17 cellular contexts compared by ENCODE assay signal in the genomic region with DNA sequence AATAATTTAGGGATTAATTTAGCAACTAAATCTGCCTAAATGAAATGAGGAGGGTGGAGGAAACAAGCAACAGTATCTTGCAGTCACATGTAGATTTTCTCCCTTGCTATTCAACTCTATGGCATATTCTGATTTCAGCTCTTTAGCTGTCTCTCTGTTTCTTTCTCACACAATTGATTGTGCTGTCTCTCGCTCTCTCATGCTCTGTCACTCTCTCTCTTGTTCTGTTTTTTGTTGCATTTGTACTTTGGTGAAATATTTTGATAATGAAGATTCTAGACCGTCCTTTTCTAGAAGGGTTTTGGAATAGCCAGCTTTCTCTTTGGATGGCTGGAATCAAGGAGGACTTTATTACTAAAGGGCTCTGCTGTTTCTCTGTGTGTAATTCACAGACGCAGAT.
DNase-seq lines count a peak whose midpoint lies in the region; ATAC-seq and TF ChIP-seq lines count a peak whose summit lies in the region.
"Had no signal": no experiment of that assay in that cellular context is flagged by ENCODE, and none has a peak within 500 bp of the region (broad histone marks: within the 10 kb centered on the region; RNA-seq: fewer than 3 reads in every experiment).

No MANE protein-coding gene starts in this region.

- no peaks in the 10 kb centered on the region for H3K27me3 Mint-ChIP-seq in activated T-helper 17 cell treated with anti-CD3 and anti-CD28 coated beads, Interleukin-2, amount 50 U/mL, for 72 hours
- no peaks in the 10 kb centered on the region for H3K27me3 Mint-ChIP-seq in neural crest cell (ENCODE audit: low read depth)
- H3K27me3 Mint-ChIP-seq in activated CD4-positive, alpha-beta T cell treated with anti-CD3 and anti-CD28 coated beads for 36 hours: no peaks in the 10 kb centered on the region
- H3K27me3 Mint-ChIP-seq: CD4-positive, alpha-beta memory T cell had no signal

- CTCF ChIA-PET in activated CD4-positive, alpha-beta T cell treated with anti-CD3 and anti-CD28 coated beads for 36 hours (lab: Charles Lee): no interaction called here

- POLR2A ChIA-PET in activated CD4-positive, alpha-beta T cell treated with anti-CD3 and anti-CD28 coated beads for 36 hours (lab: Charles Lee): no interaction called here

- no peak for TF ChIP-seq CTCF in neural crest cell (conservative IDR thresholded peaks at IDR 0.05)

- intact Hi-C loops in activated CD4-positive, alpha-beta T cell treated with anti-CD3 and anti-CD28 coated beads for 36 hours (cut with DNase I, micrococcal nuclease): no loop called here

- H3K9me3 Mint-ChIP-seq in activated T-helper 17 cell treated with anti-CD3 and anti-CD28 coated beads, Interleukin-2, amount 50 U/mL, for 72 hours: no peaks in the 10 kb centered on the region
- H3K9me3 Mint-ChIP-seq in neural crest cell: peaks cover 5% of the 10 kb centered on the region
- peaks cover 6% of the 10 kb centered on the region for H3K9me3 Mint-ChIP-seq in activated CD4-positive, alpha-beta T cell treated with anti-CD3 and anti-CD28 coated beads for 36 hours (ENCODE audit: low read depth)

- peak overlapping the region; percentile 9 for H3K27ac Mint-ChIP-seq in activated T-helper 17 cell treated with anti-CD3 and anti-CD28 coated beads, Interleukin-2, amount 50 U/mL, for 72 hours
- H3K27ac Mint-ChIP-seq in neural crest cell (ENCODE audit: unreplicated experiment): peak overlapping the region; percentile 83
- no peak overlapping the region for H3K27ac Mint-ChIP-seq in activated CD4-positive, alpha-beta T cell treated with anti-CD3 and anti-CD28 coated beads for 36 hours
- H3K27ac Mint-ChIP-seq: CD4-positive, alpha-beta memory T cell had no signal

- DNase-seq in Ammon's horn (ENCODE audit: low spot score) (peak; percentile 34), globus pallidus (ENCODE audit: low spot score) (peak; percentile 74), neural crest cell (ENCODE audit: low read depth, low spot score) (no peak), NCI-H524 treated with DMSO at 0.1 percent for 48 hours (lab: John Stamatoyannopoulos, UW) (no peak)
- DNase-seq in activated CD4-positive, alpha-beta T cell treated with anti-CD3 and anti-CD28 coated beads for 36 hours: no peak
- DNase-seq: Calu3; CD4-positive, alpha-beta memory T cell; KG1; NCI-H2107; NCI-H2227 treated with DMSO at 0.1 percent for 48 hours; NCI-H524; Right ventricle myocardium superior; SK-N-SH had no signal

- H3K4me3 Mint-ChIP-seq in activated T-helper 17 cell treated with anti-CD3 and anti-CD28 coated beads, Interleukin-2, amount 50 U/mL, for 72 hours: no peak overlapping the region
- H3K4me3 Mint-ChIP-seq in neural crest cell: peak overlapping the region; percentile 43
- H3K4me3 Mint-ChIP-seq in activated CD4-positive, alpha-beta T cell treated with anti-CD3 and anti-CD28 coated beads for 36 hours: no peak overlapping the region
- H3K4me3 Mint-ChIP-seq: CD4-positive, alpha-beta memory T cell had no signal

- ATAC-seq in activated T-helper 17 cell treated with anti-CD3 and anti-CD28 coated beads, Interleukin-2, amount 50 U/mL, for 72 hours (replicated peaks): no peak
- no peak for ATAC-seq in GM18868 (IDR thresholded peaks at IDR 0.05; ENCODE audit: unreplicated experiment)
- ATAC-seq in HG02840 (IDR thresholded peaks at IDR 0.05; ENCODE audit: low FRiP score, unreplicated experiment): no peak
- no peak for ATAC-seq in activated CD4-positive, alpha-beta T cell treated with anti-CD3 and anti-CD28 coated beads for 36 hours
- ATAC-seq: HepG2 had no signal

- peaks cover 5% of the 10 kb centered on the region for H3K4me1 Mint-ChIP-seq in activated T-helper 17 cell treated with anti-CD3 and anti-CD28 coated beads, Interleukin-2, amount 50 U/mL, for 72 hours
- peaks cover 48% of the 10 kb centered on the region for H3K4me1 Mint-ChIP-seq in neural crest cell
- no peaks in the 10 kb centered on the region for H3K4me1 Mint-ChIP-seq in activated CD4-positive, alpha-beta T cell treated with anti-CD3 and anti-CD28 coated beads for 36 hours

- H3K36me3 Mint-ChIP-seq in activated T-helper 17 cell treated with anti-CD3 and anti-CD28 coated beads, Interleukin-2, amount 50 U/mL, for 72 hours (ENCODE audit: low read depth): no peaks in the 10 kb centered on the region
- peaks cover 4% of the 10 kb centered on the region for H3K36me3 Mint-ChIP-seq in neural crest cell (ENCODE audit: low read depth)
- peaks cover 10% of the 10 kb centered on the region for H3K36me3 Mint-ChIP-seq in activated CD4-positive, alpha-beta T cell treated with anti-CD3 and anti-CD28 coated beads for 36 hours (ENCODE audit: low read depth)

Comparison
In these comparisons a context has a peak if more than half of its experiments do, and no peak if none do; other contexts are left out.
1. DNase-seq: peak in Ammon's horn (single experiment) and globus pallidus (single experiment); none in neural crest cell (single experiment), NCI-H524 treated with DMSO at 0.1 percent for 48 hours (single experiment) and activated CD4-positive, alpha-beta T cell treated with anti-CD3 and anti-CD28 coated beads for 36 hours (single experiment).